Comparison of ENCODE assay signal across 8 cellular contexts in genomic region chr9:136700959-136701664, GRCh38. TPM values are rescaled to one million over a fixed set of nuclear protein-coding genes. Genes with fewer than 3 reads are reported as not detected.
DNase-seq lines count a peak whose midpoint lies in the region; ATAC-seq, FAIRE-seq and TF ChIP-seq lines count a peak whose summit lies in the region.

No MANE protein-coding gene starts in this region.

- ATAC-seq in HG03097 (IDR thresholded peaks at IDR 0.05; ENCODE audit: low FRiP score, unreplicated experiment) (peak; percentile 50), naive B cell (ENCODE audit: low read depth in 2 of 2) (peak; percentile 74 to 79)

- TF ChIP-seq CTCF in GM12865 (IDR thresholded peaks at IDR 0.05; ENCODE audit: insufficient read depth, low read depth, low read length, missing control alignments), result no peak

- DNase-seq in GM12865 (ENCODE audit: low read depth) (peak; percentile 78), naive B cell (peak; percentile 84), islet precursor cell (no peak), NCI-H2227 treated with DMSO at 0.1 percent for 48 hours (lab: John Stamatoyannopoulos, UW) (no peak), A172 (ENCODE audit: low spot score) (no peak), urothelium cell line (ENCODE audit: low spot score) (no peak)
- DNase-seq in activated CD8-positive, alpha-beta memory T cell treated with anti-CD3 and anti-CD28 coated beads, Interleukin-2, amount 50 U/mL, for 24 hours (ENCODE audit: extremely low read depth), result peak; percentile 58

- H3K4me1 Mint-ChIP-seq in naive B cell, result peaks cover 32 to 49% (median 45%) of the 10 kb centered on the region in 3 donors

- peak overlapping the region; percentile 75 to 94 (median 90) for H3K4me3 Mint-ChIP-seq in naive B cell

- no peak for FAIRE-seq in urothelium cell line (lab: Jason Lieb, UNC)

- peaks cover 8 to 10% (median 9%) of the 10 kb centered on the region in 3 donors for H3K27me3 Mint-ChIP-seq in naive B cell

- H3K9me3 Mint-ChIP-seq in naive B cell, result no peaks in the 10 kb centered on the region

- peak overlapping the region; percentile 97 to 100 (median 99) for H3K27ac Mint-ChIP-seq in naive B cell

- H3K36me3 Mint-ChIP-seq in naive B cell, result no peaks in the 10 kb centered on the region

- peak overlapping the region; percentile 40 for H3K4me3 ChIP-seq in GM12865 (ENCODE audit: low read depth, low read length)

RNA-seq across cellular contexts. Expression of gene DIPK1B, which starts 11.3 kb away (rescaled TPM):
- 10 to 100 TPM in 4 of 6 donors, 1 to 10 TPM in 1, under 1 TPM in 1; 0.91 to 71.6 (median 15.1) TPM for polyA plus RNA-seq in naive B cell (ENCODE audit: low read depth in 6 of 6)
- 16.0 and 16.7 TPM in 2 replicates for total RNA-seq in A172 (2014; rRNA removed; shearing (Covaris generic))

RNA-seq across cellular contexts. Expression of gene AGPAT2, which starts 13.9 kb away (rescaled TPM):
- 10 to 100 TPM; 36.1 to 59.9 (median 48.0) TPM for polyA plus RNA-seq in naive B cell (ENCODE audit: low read depth in 6 of 6)
- total RNA-seq in A172 (2014; rRNA removed; shearing (Covaris generic)), result 79.4 and 88.8 TPM in 2 replicates

RNA-seq across cellular contexts. Expression of gene EGFL7, which starts 38.4 kb away (rescaled TPM):
- polyA plus RNA-seq in naive B cell (ENCODE audit: low read depth in 6 of 6), result under 1 TPM in 2 of 6 donors, not detected in 4; 0.33 TPM
- total RNA-seq in A172 (2014; rRNA removed; shearing (Covaris generic)), result 110 and 127 TPM in 2 replicates

RNA-seq across cellular contexts. Expression of gene LCN10, which starts 41.6 kb away (rescaled TPM):
- 10 to 100 TPM; 46.1 to 86.0 (median 65.3) TPM for polyA plus RNA-seq in naive B cell (ENCODE audit: low read depth in 6 of 6)
- total RNA-seq in A172 (2014; rRNA removed; shearing (Covaris generic)), result not detected in 2 replicates

RNA-seq across cellular contexts. Expression of gene LCN6, which starts 47.2 kb away (rescaled TPM):
- polyA plus RNA-seq in naive B cell (ENCODE audit: low read depth in 6 of 6), result not detected
- total RNA-seq in A172 (2014; rRNA removed; shearing (Covaris generic)), result not detected in 2 replicates

Comparison
In these comparisons a context has a peak if more than half of its experiments do, and no peak if none do; other contexts are left out.
1. DNase-seq: peak in GM12865 (single experiment), activated CD8-positive, alpha-beta memory T cell treated with anti-CD3 and anti-CD28 coated beads, Interleukin-2, amount 50 U/mL, for 24 hours (single experiment) and naive B cell (single experiment); none in islet precursor cell (single experiment), NCI-H2227 treated with DMSO at 0.1 percent for 48 hours (single experiment), A172 (single experiment) and urothelium cell line (single experiment).